19 cellular contexts compared by ENCODE assay signal in genomic region chr1:90722874-90723273, GRCh38. TPM values are rescaled to one million over a fixed set of nuclear protein-coding genes. Genes with fewer than 3 reads are reported as not detected.
DNase-seq lines count a peak whose midpoint lies in the region; ATAC-seq and TF ChIP-seq lines count a peak whose summit lies in the region.
"Had no signal": no experiment of that assay in that cellular context is flagged by ENCODE, and none has a peak within 500 bp of the region (broad histone marks: within the 10 kb centered on the region; RNA-seq: fewer than 3 reads in every experiment).

No MANE protein-coding gene starts in this region.

- peak overlapping the region; percentile 11 for H3K27ac Mint-ChIP-seq in activated CD4-positive, alpha-beta T cell treated with anti-CD3 and anti-CD28 coated beads, Interleukin-2, amount 10 ng/mL, durations not matched to agents 7 days and 5 days

- H3K79me2 ChIP-seq in Loucy (ENCODE audit: insufficient read depth, low read length) (no peaks in the 10 kb centered on the region), Karpas-422 (ENCODE audit: low read length) (no peaks in the 10 kb centered on the region)

- H3K27me3 Mint-ChIP-seq in activated CD4-positive, alpha-beta T cell treated with anti-CD3 and anti-CD28 coated beads, Interleukin-2, amount 10 ng/mL, durations not matched to agents 7 days and 5 days = peaks cover 92% of the 10 kb centered on the region

- no peak for DNase-seq in activated CD4-positive, alpha-beta T cell treated with anti-CD3 and anti-CD28 coated beads, Interleukin-2, amount 10 ng/mL, durations not matched to agents 7 days and 5 days
- DNase-seq in activated CD4-positive, alpha-beta T cell treated with anti-CD3 and anti-CD28 coated beads for 4 hours = no peak
- DNase-seq in retina (peak; percentile 10), Karpas-422 (no peak), GM03348 (ENCODE audit: low spot score) (no peak)
- DNase-seq: GF-D8, hippocampal formation, left cardiac atrium, MV-4-11, NCI-H748 treated with DMSO at 0.1 percent for 48 hours, thyroid gland had no signal

- peaks cover 36% of the 10 kb centered on the region for H3K4me1 Mint-ChIP-seq in activated CD4-positive, alpha-beta T cell treated with anti-CD3 and anti-CD28 coated beads, Interleukin-2, amount 10 ng/mL, durations not matched to agents 7 days and 5 days

- H3F3A ChIP-seq in Loucy (ENCODE audit: low read depth) = no peaks in the 10 kb centered on the region

- H3K4me3 ChIP-seq in Loucy (ENCODE audit: low read length, poor library complexity, severe bottlenecking) (no peak overlapping the region), duodenal mucosa (ENCODE audit: low read depth in 1 of 2, low read length in 2 of 2) (peak overlapping the region; percentile 57 to 68), Karpas-422 (ENCODE audit: low read length) (no peak overlapping the region)
- H3K4me3 ChIP-seq: A549 had no signal

- H4K20me1 ChIP-seq in Loucy (ENCODE audit: insufficient read depth, low read length, poor library complexity, severe bottlenecking) (no peaks in the 10 kb centered on the region), Karpas-422 (ENCODE audit: insufficient read depth, low read depth, low read length) (no peaks in the 10 kb centered on the region)

- TF ChIP-seq CTCF in Loucy (conservative IDR thresholded peaks at IDR 0.05; ENCODE audit: low read length) = no peak

- no peak overlapping the region for H3K27ac ChIP-seq in duodenal mucosa (ENCODE audit: low read depth, low read length)
- H3K27ac ChIP-seq in Karpas-422 (ENCODE audit: low read length) = no peak overlapping the region
- H3K27ac ChIP-seq: A549, ascending aorta, thyroid gland had no signal

- H3K36me3 Mint-ChIP-seq in activated CD4-positive, alpha-beta T cell treated with anti-CD3 and anti-CD28 coated beads, Interleukin-2, amount 10 ng/mL, durations not matched to agents 7 days and 5 days (ENCODE audit: low read depth) = peaks cover 12% of the 10 kb centered on the region

- H3K9me2 ChIP-seq in Loucy (replicated peaks; ENCODE audit: low read depth, low read length) = no peaks in the 10 kb centered on the region
- H3K9me2 ChIP-seq in Karpas-422 (replicated peaks; ENCODE audit: insufficient read depth, low read length) = no peaks in the 10 kb centered on the region

- H3K9ac ChIP-seq in Loucy (ENCODE audit: low read depth, low read length, poor library complexity, severe bottlenecking) (no peak overlapping the region), duodenal mucosa (ENCODE audit: low read depth in 1 of 2, low read length in 2 of 2) (no peak overlapping the region), Karpas-422 (ENCODE audit: low read length) (no peak overlapping the region)

- H2AFZ ChIP-seq in Loucy (ENCODE audit: low read length) (peak overlapping the region; percentile 91; the same call in 1 of the 2 replicates), Karpas-422 (ENCODE audit: low read length) (no peak overlapping the region)

- H3K9me3 Mint-ChIP-seq in activated CD4-positive, alpha-beta T cell treated with anti-CD3 and anti-CD28 coated beads, Interleukin-2, amount 10 ng/mL, durations not matched to agents 7 days and 5 days = peaks cover 2% of the 10 kb centered on the region

- no peaks in the 10 kb centered on the region for H3K27me3 ChIP-seq in Loucy (ENCODE audit: insufficient read depth, low read length, poor library complexity, severe bottlenecking)
- peaks cover 91 to 98% of the 10 kb centered on the region in 2 donors for H3K27me3 ChIP-seq in duodenal mucosa (ENCODE audit: control insufficient read depth in 1 of 2, insufficient read depth in 2 of 2, low read length in 2 of 2)
- no peaks in the 10 kb centered on the region for H3K27me3 ChIP-seq in Karpas-422 (ENCODE audit: low read length)

- H3K36me3 ChIP-seq in Loucy (ENCODE audit: insufficient read depth, low read length) (no peaks in the 10 kb centered on the region), duodenal mucosa (ENCODE audit: control insufficient read depth in 1 of 2, insufficient read depth in 2 of 2, low read length in 2 of 2) (no peaks in the 10 kb centered on the region), Karpas-422 (ENCODE audit: insufficient read depth, low read length) (no peaks in the 10 kb centered on the region)
- H3K36me3 ChIP-seq: ascending aorta, thyroid gland had no signal

- H3K9me3 ChIP-seq in Loucy (ENCODE audit: insufficient read depth, low read depth, low read length) (no peaks in the 10 kb centered on the region), duodenal mucosa (ENCODE audit: control insufficient read depth in 1 of 2, low read length in 2 of 2) (peaks cover 0 to 3% of the 10 kb centered on the region in 2 donors), Karpas-422 (ENCODE audit: low read length) (no peaks in the 10 kb centered on the region)
- H3K9me3 ChIP-seq: A549, thyroid gland had no signal

- POLR2A ChIA-PET in activated CD4-positive, alpha-beta T cell treated with anti-CD3 and anti-CD28 coated beads, Interleukin-2, amount 10 ng/mL, durations not matched to agents 7 days and 5 days (lab: Charles Lee) = no interaction called here

- H3K4me2 ChIP-seq in Loucy (ENCODE audit: low read depth, low read length, poor library complexity, severe bottlenecking) (no peak overlapping the region), Karpas-422 (ENCODE audit: low read depth, low read length, poor library complexity, severe bottlenecking) (no peak overlapping the region)
- H3K4me2 ChIP-seq: A549 had no signal

- CTCF ChIA-PET in activated CD4-positive, alpha-beta T cell treated with anti-CD3 and anti-CD28 coated beads, Interleukin-2, amount 10 ng/mL, durations not matched to agents 7 days and 5 days (lab: Charles Lee) = interaction anchor here (1.6 to 2.8 kb wide), 2 partner anchors 8 to 131 kb away, joined by 3 to 11 read pairs; no protein-coding TSS in a partner anchor

- no peak overlapping the region for H3K4me3 Mint-ChIP-seq in activated CD4-positive, alpha-beta T cell treated with anti-CD3 and anti-CD28 coated beads, Interleukin-2, amount 10 ng/mL, durations not matched to agents 7 days and 5 days

- ATAC-seq in GM21529 (IDR thresholded peaks at IDR 0.05; ENCODE audit: unreplicated experiment) = no peak
- ATAC-seq: A549, left cardiac atrium had no signal

- H3K4me1 ChIP-seq in Loucy (ENCODE audit: insufficient read depth, low read length, poor library complexity, severe bottlenecking) (peaks cover 5% of the 10 kb centered on the region), duodenal mucosa (ENCODE audit: control insufficient read depth in 1 of 2, insufficient read depth in 2 of 2, low read length in 2 of 2) (peaks cover 11 to 23% of the 10 kb centered on the region in 2 donors), Karpas-422 (ENCODE audit: low read length) (no peaks in the 10 kb centered on the region)
- H3K4me1 ChIP-seq: A549 had no signal

RNA-seq across cellular contexts. Expression of gene BARHL2, which starts 5.8 kb away (rescaled TPM):
- not detected for total RNA-seq in activated CD4-positive, alpha-beta T cell treated with anti-CD3 and anti-CD28 coated beads, Interleukin-2, amount 10 ng/mL, durations not matched to agents 7 days and 5 days
- total RNA-seq in Karpas-422 (2014; rRNA removed; shearing (Covaris generic); ENCODE audit: low replicate concordance) = not detected in 2 replicates
- total RNA-seq: ascending aorta, dermis microvascular lymphatic vessel endothelial cell, left cardiac atrium, myocyte, pulmonary artery endothelial cell, thyroid gland had no signal

Comparison
In these comparisons a context has a peak if more than half of its experiments do, and no peak if none do; other contexts are left out.
1. H3K4me3 ChIP-seq: peak in duodenal mucosa (2 of 2); none in Loucy (single experiment) and Karpas-422 (single experiment).